ENCODE assay signal across 17 cellular contexts in genomic region chr11:112118176-112118575, GRCh38. TPM values are rescaled to one million over a fixed set of nuclear protein-coding genes. Genes with fewer than 3 reads are reported as not detected.
"Had no signal": no experiment of that assay in that cellular context is flagged by ENCODE, and none has a peak within 500 bp of the region (broad histone marks: within the 10 kb centered on the region; RNA-seq: fewer than 3 reads in every experiment).

No MANE protein-coding gene starts in this region.

- H3K27ac ChIP-seq: adrenal gland, neutrophil, VCaP had no signal

- H3K36me3 ChIP-seq: adrenal gland, neutrophil had no signal

- ATAC-seq: naive thymus-derived CD4-positive, alpha-beta T cell; right cardiac atrium; stimulated activated naive B cell treated with anti-CD40 and anti-IgM and Interleukin-4, amounts not matched to agents 10 μg/mL and 1 μg/mL and 100 μg/mL, for 72 hours; T-cell had no signal

- FAIRE-seq: colon, endothelial cell of umbilical vein, small intestine had no signal

- H3K4me1 ChIP-seq: adrenal gland had no signal

- H3K4me3 ChIP-seq: adrenal gland had no signal

- H3K27me3 ChIP-seq: adrenal gland, neutrophil had no signal

- H3K9me3 ChIP-seq: adrenal gland, neutrophil had no signal

- DNase-seq: activated CD4-positive, alpha-beta T cell treated with anti-CD3 and anti-CD28 coated beads, Interleukin-2, amount 10 ng/mL, durations not matched to agents 7 days and 5 days; activated naive CD4-positive, alpha-beta T cell treated with Interleukin-2 at 50 U/mL for 16 hours; adrenal gland; foreskin melanocyte; head of caudate nucleus; naive thymus-derived CD4-positive, alpha-beta T cell; posterior cingulate gyrus; right cardiac atrium; small intestine; stimulated activated naive B cell treated with anti-CD40 and anti-IgM and Interleukin-4, amounts not matched to agents 10 μg/mL and 1 μg/mL and 100 μg/mL, for 72 hours; T-cell; trophoblast cell had no signal

RNA-seq across cellular contexts. Expression of gene PIH1D2, which starts 44.4 kb away (rescaled TPM):
- polyA plus RNA-seq: naive thymus-derived CD4-positive, alpha-beta T cell had no signal

RNA-seq across cellular contexts. Expression of gene IL18, which starts 45.7 kb away (rescaled TPM):
- total RNA-seq: lung microvascular endothelial cell had no signal
- polyA plus RNA-seq: naive thymus-derived CD4-positive, alpha-beta T cell had no signal
